ENCODE assay signal across 1 cellular context in the genomic region with DNA sequence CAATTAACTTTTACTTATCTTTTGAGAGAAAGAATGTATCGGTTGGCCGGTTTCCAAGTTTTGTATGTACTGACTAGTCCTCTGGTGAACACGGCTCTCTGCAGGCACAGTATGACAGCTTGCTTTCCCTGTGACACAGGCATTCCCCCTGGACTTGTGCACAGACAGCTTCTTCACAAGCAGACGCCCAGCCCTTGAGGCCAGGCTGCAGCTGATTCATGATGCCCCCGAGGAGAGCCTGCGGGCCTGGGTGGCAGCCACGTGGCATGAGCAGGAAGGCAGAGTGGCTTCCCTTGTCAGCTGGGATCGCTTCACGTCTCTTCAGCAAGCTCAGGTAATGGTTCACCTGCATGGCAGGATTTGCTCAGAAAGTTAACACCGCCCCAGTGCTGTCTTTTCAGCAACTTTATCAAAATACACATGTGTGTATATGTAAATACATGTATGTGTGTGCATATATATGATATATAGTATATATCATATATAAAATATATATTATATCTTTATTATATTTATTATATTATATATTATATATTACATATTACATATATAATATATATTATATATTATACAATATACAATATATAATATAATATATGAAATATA.
TF ChIP-seq lines count a peak whose summit lies in the region.

No MANE protein-coding gene starts in this region.

TF ChIP-seq in K562, 482 proteins besides CTCF, POLR2A, EP300 and RAD21 (continued from another document):
- TF ChIP-seq, protein P1, sequence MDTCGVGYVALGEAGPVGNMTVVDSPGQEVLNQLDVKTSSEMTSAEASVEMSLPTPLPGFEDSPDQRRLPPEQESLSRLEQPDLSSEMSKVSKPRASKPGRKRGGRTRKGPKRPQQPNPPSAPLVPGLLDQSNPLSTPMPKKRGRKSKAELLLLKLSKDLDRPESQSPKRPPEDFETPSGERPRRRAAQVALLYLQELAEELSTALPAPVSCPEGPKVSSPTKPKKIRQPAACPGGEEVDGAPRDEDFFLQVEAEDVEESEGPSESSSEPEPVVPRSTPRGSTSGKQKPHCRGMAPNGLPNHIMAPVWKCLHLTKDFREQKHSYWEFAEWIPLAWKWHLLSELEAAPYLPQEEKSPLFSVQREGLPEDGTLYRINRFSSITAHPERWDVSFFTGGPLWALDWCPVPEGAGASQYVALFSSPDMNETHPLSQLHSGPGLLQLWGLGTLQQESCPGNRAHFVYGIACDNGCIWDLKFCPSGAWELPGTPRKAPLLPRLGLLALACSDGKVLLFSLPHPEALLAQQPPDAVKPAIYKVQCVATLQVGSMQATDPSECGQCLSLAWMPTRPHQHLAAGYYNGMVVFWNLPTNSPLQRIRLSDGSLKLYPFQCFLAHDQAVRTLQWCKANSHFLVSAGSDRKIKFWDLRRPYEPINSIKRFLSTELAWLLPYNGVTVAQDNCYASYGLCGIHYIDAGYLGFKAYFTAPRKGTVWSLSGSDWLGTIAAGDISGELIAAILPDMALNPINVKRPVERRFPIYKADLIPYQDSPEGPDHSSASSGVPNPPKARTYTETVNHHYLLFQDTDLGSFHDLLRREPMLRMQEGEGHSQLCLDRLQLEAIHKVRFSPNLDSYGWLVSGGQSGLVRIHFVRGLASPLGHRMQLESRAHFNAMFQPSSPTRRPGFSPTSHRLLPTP (IDR thresholded peaks at IDR 0.05; ENCODE audit: borderline replicate concordance, extremely low read depth, insufficient read length), result no peak
- TF ChIP-seq FOXA1 (IDR thresholded peaks at IDR 0.05; ENCODE audit: borderline replicate concordance) (no peak), ZKSCAN3 (CRISPR knock-in tag; IDR thresholded peaks at IDR 0.05) (no peak), KLF1 (tag; IDR thresholded peaks at IDR 0.05) (no peak), ZNF644 (tag; IDR thresholded peaks at IDR 0.05; ENCODE audit: low read depth) (no peak), EGR1 (conservative IDR thresholded peaks at IDR 0.05) (no peak), NFIC (IDR thresholded peaks at IDR 0.05) (peak; percentile 38)
TF ChIP-seq in K562: peak in this region for 2.
